Comparison of ENCODE assay signal across 14 cellular contexts in the genomic region with DNA sequence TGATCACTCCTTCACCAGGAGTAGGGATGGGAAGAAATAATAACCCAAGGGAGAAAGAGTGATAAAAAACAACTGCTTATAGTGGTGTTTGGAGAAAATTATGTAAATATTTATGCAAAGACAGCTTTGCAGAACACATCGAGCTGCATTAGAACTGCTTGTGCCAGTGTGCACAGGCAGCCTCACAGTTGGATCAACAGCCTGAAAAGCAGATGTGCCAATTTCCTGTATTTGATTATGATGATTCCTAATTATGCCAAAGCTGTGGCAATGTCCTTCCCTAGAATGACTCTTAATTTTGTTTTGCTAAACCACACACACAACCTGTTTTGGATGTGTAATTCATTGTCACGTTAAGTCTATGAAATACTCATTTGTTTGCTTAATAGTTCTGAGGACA.
"Had no signal": no experiment of that assay in that cellular context is flagged by ENCODE, and none has a peak within 500 bp of the region (broad histone marks: within the 10 kb centered on the region; RNA-seq: fewer than 3 reads in every experiment).

No MANE protein-coding gene starts in this region.

- H3K27me3 ChIP-seq: gastrocnemius medialis, heart right ventricle, right lobe of liver, tibial nerve had no signal

- DNase-seq: activated CD4-positive, alpha-beta memory T cell treated with anti-CD3 and anti-CD28 coated beads, Interleukin-2, amount 10 ng/mL, durations not matched to agents 7 days and 5 days; activated CD4-positive, alpha-beta T cell treated with anti-CD3 and anti-CD28 coated beads for 1 hour; activated CD8-positive, alpha-beta memory T cell treated with anti-CD3 and anti-CD28 coated beads, Interleukin-2, amount 50 U/mL, for 4 hours; activated naive CD4-positive, alpha-beta T cell; activated T-cell treated with anti-CD3 and anti-CD28 coated beads, Interleukin-2, amount 50 U/mL, for 72 hours; aorta; gastrocnemius medialis; heart right ventricle; natural killer cell; occipital lobe; right lobe of liver had no signal

- H3K4me3 ChIP-seq: gastrocnemius medialis, heart right ventricle, right lobe of liver, tibial nerve had no signal

- H3K27ac ChIP-seq: gastrocnemius medialis, heart right ventricle, right lobe of liver, tibial nerve had no signal

- ATAC-seq: activated T-cell treated with anti-CD3 and anti-CD28 coated beads, Interleukin-2, amount 50 U/mL, for 72 hours; gastrocnemius medialis; heart right ventricle; left lobe of liver; natural killer cell; stimulated activated memory B cell treated with anti-CD40 and anti-IgM and Interleukin-4, amounts not matched to agents 10 μg/mL and 1 μg/mL and 100 μg/mL, for 72 hours had no signal

- H3K4me1 ChIP-seq: gastrocnemius medialis, tibial nerve had no signal

- H3K36me3 ChIP-seq: gastrocnemius medialis, heart right ventricle, right lobe of liver, tibial nerve had no signal
